In genomic region chr1:214791961-214792360, GRCh38 we compare ENCODE assay signal across 1 cellular context.
TF ChIP-seq lines count a peak whose summit lies in the region.

No MANE protein-coding gene starts in this region.

TF ChIP-seq in HepG2, 621 proteins besides CTCF, POLR2A, EP300 and RAD21 (continued from another document):
- TF ChIP-seq ZHX2 (IDR thresholded peaks at IDR 0.05; ENCODE audit: low read depth) (no peak), ZHX2 (CRISPR knock-in tag; IDR thresholded peaks at IDR 0.05; ENCODE audit: borderline replicate concordance) (no peak), LCORL (IDR thresholded peaks at IDR 0.05) (no peak), LCORL (CRISPR knock-in tag; IDR thresholded peaks at IDR 0.05) (no peak)
